ENCODE assay signal across 22 cellular contexts in the genomic region with DNA sequence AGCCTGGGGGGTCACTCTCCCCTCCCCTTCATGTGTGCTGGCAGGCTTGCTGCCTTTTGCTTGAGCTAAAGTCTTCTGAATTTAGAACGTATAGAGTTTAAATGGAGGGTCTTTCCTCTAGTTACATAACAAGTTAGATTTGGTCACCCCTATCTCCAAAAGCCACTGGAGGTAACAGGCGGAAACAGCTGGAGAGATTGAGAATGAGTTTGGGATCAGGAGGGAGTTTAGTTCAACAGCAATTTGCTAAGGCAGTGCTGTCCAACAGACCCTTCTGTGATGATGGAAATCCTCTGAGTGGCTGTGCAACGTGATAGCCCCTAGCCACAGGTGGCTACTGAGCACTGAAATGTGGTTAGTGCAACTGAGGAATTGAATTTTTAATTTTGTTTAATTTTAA.
DNase-seq lines count a peak whose midpoint lies in the region; ATAC-seq and TF ChIP-seq lines count a peak whose summit lies in the region.
"Had no signal": no experiment of that assay in that cellular context is flagged by ENCODE, and none has a peak within 500 bp of the region (broad histone marks: within the 10 kb centered on the region; RNA-seq: fewer than 3 reads in every experiment).

No MANE protein-coding gene starts in this region.

- peaks cover 27% of the 10 kb centered on the region for H3K36me3 ChIP-seq in SJCRH30
- H3K36me3 ChIP-seq in esophagus (ENCODE audit: control insufficient read depth in 2 of 2, insufficient read depth in 2 of 2, low read length in 1 of 2), result peaks cover 0 to 7% of the 10 kb centered on the region in 2 donors
- H3K36me3 ChIP-seq in effector memory CD4-positive, alpha-beta T cell (ENCODE audit: control insufficient read depth, insufficient read depth, low read length), result no peaks in the 10 kb centered on the region

- H3K9me3 ChIP-seq in SJCRH30 (replicated peaks) (peaks cover 6% of the 10 kb centered on the region; the same call in 1 of the 2 replicates), esophagus (ENCODE audit: control insufficient read depth in 2 of 2, insufficient read depth in 1 of 2, low read depth in 1 of 2, low read length in 1 of 2) (peaks cover 0 to 4% of the 10 kb centered on the region in 2 donors)
- H3K9me3 ChIP-seq in effector memory CD4-positive, alpha-beta T cell (ENCODE audit: control insufficient read depth, low read length), result no peaks in the 10 kb centered on the region

- H3K27me3 ChIP-seq in SJCRH30 (no peaks in the 10 kb centered on the region), esophagus (ENCODE audit: control insufficient read depth in 1 of 2, insufficient read depth in 2 of 2, low read length in 2 of 2) (no peaks in the 10 kb centered on the region)
- no peaks in the 10 kb centered on the region for H3K27me3 ChIP-seq in effector memory CD4-positive, alpha-beta T cell (replicated peaks; ENCODE audit: control insufficient read depth, insufficient read depth, low read length, poor library complexity, severe bottlenecking)
- H3K27me3 ChIP-seq: BLaER1 treated with 17β-estradiol and CSF1 and Interleukin-3, amounts not matched to agents 10 nM and 100 nM had no signal

- no peak for TF ChIP-seq CTCF in C4-2B (conservative IDR thresholded peaks at IDR 0.05)

- H3K4me3 ChIP-seq in SJCRH30 (no peak overlapping the region), esophagus (ENCODE audit: low read depth in 1 of 2, low read length in 2 of 2) (no peak overlapping the region)
- no peak overlapping the region for H3K4me3 ChIP-seq in effector memory CD4-positive, alpha-beta T cell (ENCODE audit: insufficient read depth, low read depth, low read length, poor library complexity, severe bottlenecking)
- H3K4me3 ChIP-seq: A549; BLaER1 treated with 17β-estradiol and CSF1 and Interleukin-3, amounts not matched to agents 10 nM and 100 nM; GM12878 had no signal

- no peak for ATAC-seq in HG03039 (IDR thresholded peaks at IDR 0.05; ENCODE audit: unreplicated experiment)
- ATAC-seq: A549 had no signal

- H3K27ac ChIP-seq in C4-2B, result peak overlapping the region; percentile 47
- H3K27ac ChIP-seq in SJCRH30, result peak overlapping the region; percentile 87
- H3K27ac ChIP-seq in esophagus (ENCODE audit: low read depth in 2 of 2, low read length in 1 of 2), result peak overlapping the region; percentile 68 to 70
- no peak overlapping the region for H3K27ac ChIP-seq in effector memory CD4-positive, alpha-beta T cell (ENCODE audit: insufficient read depth, low read length, poor library complexity, severe bottlenecking)
- H3K27ac ChIP-seq: 22Rv1; A549; BLaER1 treated with 17β-estradiol and CSF1 and Interleukin-3, amounts not matched to agents 10 nM and 100 nM had no signal

- WGBS in esophagus, 2 donors, result 73 to 74% methylated on average over 3 of the region's 3 CpGs

- DNase-seq in SJCRH30, result peak; percentile 87 to 97
- no peak for DNase-seq in HuH-7 (ENCODE audit: low spot score)
- DNase-seq in effector memory CD4-positive, alpha-beta T cell, result no peak
- DNase-seq: AML-193; CD4-positive, alpha-beta memory T cell; CD4-positive, CD25-positive, alpha-beta regulatory T cell; CD8-positive, alpha-beta memory T cell; COR-L47; DMS 273 treated with DMSO at 0.1 percent for 48 hours; DMS153; DMS53; DMS79; DND-41; EL; GDM1 had no signal

- H3K4me1 ChIP-seq in SJCRH30, result peaks cover 46% of the 10 kb centered on the region
- peaks cover 0 to 2% of the 10 kb centered on the region in 2 donors for H3K4me1 ChIP-seq in esophagus (ENCODE audit: control insufficient read depth in 2 of 2, insufficient read depth in 2 of 2, low read length in 1 of 2)
- H3K4me1 ChIP-seq in effector memory CD4-positive, alpha-beta T cell (ENCODE audit: control insufficient read depth, insufficient read depth, low read length, poor library complexity, severe bottlenecking), result no peaks in the 10 kb centered on the region
- H3K4me1 ChIP-seq: A549 had no signal

Comparison
In these comparisons a context has a peak if more than half of its experiments do, and no peak if none do; other contexts are left out.
1. DNase-seq: peak in SJCRH30 (2 of 2); none in HuH-7 (single experiment) and effector memory CD4-positive, alpha-beta T cell (0 of 3).